In the genomic region with DNA sequence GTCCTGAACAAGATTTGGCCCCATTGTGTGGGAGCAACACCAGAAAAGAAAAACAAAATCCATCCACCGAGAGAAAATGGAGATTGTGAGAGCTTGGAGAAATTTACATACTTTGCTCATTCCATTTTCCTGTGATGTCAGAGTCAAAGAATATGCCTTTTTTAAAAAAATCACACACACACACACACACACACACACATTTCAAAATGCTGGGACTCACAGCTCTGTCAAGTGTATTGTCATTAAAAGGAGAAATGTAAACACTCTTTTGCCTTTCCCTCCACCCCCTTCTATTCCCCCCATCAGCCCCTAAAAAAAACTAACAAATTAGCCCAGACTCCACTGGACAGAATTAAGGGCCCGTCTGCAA, we compare ENCODE assay signal across 1 cellular context.
TF ChIP-seq lines count a peak whose summit lies in the region.

No MANE protein-coding gene starts in this region.

TF ChIP-seq in HepG2, 621 proteins besides CTCF, POLR2A, EP300 and RAD21 (continued from another document):
- TF ChIP-seq RBAK (CRISPR knock-in tag; IDR thresholded peaks at IDR 0.05): no peak
- TF ChIP-seq ZNF790 (CRISPR knock-in tag; IDR thresholded peaks at IDR 0.05; ENCODE audit: borderline replicate concordance): no peak
- no peak for TF ChIP-seq ZNF616 (CRISPR knock-in tag; IDR thresholded peaks at IDR 0.05; ENCODE audit: low read depth)
- TF ChIP-seq, protein P1, sequence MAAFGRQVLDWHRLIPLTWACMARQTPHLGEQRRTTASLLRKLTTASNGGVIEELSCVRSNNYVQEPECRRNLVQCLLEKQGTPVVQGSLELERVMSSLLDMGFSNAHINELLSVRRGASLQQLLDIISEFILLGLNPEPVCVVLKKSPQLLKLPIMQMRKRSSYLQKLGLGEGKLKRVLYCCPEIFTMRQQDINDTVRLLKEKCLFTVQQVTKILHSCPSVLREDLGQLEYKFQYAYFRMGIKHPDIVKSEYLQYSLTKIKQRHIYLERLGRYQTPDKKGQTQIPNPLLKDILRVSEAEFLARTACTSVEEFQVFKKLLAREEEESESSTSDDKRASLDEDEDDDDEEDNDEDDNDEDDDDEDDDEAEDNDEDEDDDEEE (CRISPR knock-in tag; IDR thresholded peaks at IDR 0.05): no peak
- no peak for TF ChIP-seq NAIF1 (CRISPR knock-in tag; IDR thresholded peaks at IDR 0.05; ENCODE audit: borderline replicate concordance)
- TF ChIP-seq ZNF709 (CRISPR knock-in tag; IDR thresholded peaks at IDR 0.05): no peak
- no peak for TF ChIP-seq PRPF4 (IDR thresholded peaks at IDR 0.05; ENCODE audit: low read depth, low read length, poor library complexity, severe bottlenecking)
- no peak for TF ChIP-seq ZNF3 (CRISPR knock-in tag; IDR thresholded peaks at IDR 0.05)
- TF ChIP-seq ZNF326 (CRISPR knock-in tag; IDR thresholded peaks at IDR 0.05; ENCODE audit: borderline replicate concordance): no peak
- no peak for TF ChIP-seq ZSCAN30 (CRISPR knock-in tag; IDR thresholded peaks at IDR 0.05)
- TF ChIP-seq MEF2D (CRISPR knock-in tag; IDR thresholded peaks at IDR 0.05): no peak
- TF ChIP-seq RFX1 (IDR thresholded peaks at IDR 0.05): no peak
TF ChIP-seq in HepG2: peak in this region for 0.
